In the genomic region with DNA sequence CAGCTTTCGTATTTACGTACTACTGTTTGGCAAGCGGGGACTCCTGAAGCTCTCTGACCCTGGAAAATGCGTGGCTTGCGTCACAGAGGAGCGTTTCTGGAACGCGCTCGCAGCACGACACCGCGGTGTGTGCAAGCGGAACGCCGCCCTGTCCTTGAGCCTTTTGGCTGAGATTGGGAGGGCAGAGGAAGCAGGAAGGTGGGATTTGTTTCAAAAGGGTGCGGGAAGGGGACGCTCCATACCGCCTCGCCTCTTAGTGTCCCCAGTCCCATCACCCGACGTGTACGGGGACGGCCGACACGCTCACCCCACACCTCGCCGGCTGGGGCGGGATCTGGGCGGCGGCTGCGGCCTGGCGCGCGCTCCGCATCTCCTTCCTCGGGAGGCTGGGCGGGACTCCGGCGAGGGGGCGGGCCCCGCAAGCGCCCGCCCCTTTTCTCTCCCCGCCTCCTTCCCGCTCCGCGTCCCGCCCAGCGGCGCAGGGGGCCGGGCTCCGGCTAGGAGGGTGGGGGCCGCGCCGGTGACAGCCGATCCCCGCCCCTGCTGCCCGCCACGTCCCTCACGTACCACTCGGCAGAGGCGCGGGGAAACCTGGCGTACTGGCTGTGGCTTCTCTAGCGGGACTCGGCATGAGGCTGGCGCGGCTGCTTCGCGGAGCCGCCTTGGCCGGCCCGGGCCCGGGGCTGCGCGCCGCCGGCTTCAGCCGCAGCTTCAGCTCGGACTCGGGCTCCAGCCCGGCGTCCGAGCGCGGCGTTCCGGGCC, we compare ENCODE assay signal across 8 cellular contexts. TPM values are rescaled to one million over a fixed set of nuclear protein-coding genes. Genes with fewer than 3 reads are reported as not detected.
DNase-seq lines count a peak whose midpoint lies in the region; ATAC-seq and TF ChIP-seq lines count a peak whose summit lies in the region.

A gene (plus strand): TSS at position 569 of the 762 bp plus-strand sequence. CDS start 61 bp downstream, at position 630.

- H3K4me3 Mint-ChIP-seq in activated B cell treated with CpG ODN at 0.5 μM for 24 hours = peak within 1 kb of the TSS; percentile 95

- H3K4me1 Mint-ChIP-seq in activated B cell treated with CpG ODN at 0.5 μM for 24 hours = peaks cover 35% of the 10 kb centered on the region

- CTCF ChIA-PET in activated B cell treated with CpG ODN at 0.5 μM for 24 hours (lab: Charles Lee) = no interaction called here

- H3K27ac ChIP-seq in caudate nucleus (ENCODE audit: low read depth, low read length) = peak within 1 kb of the TSS; percentile 85

- H3K27me3 Mint-ChIP-seq in activated B cell treated with CpG ODN at 0.5 μM for 24 hours = no peaks in the 10 kb centered on the region

- ATAC-seq in GM18909 (IDR thresholded peaks at IDR 0.05; ENCODE audit: poor library complexity, unreplicated experiment) (peak; percentile 90), HG03159 (IDR thresholded peaks at IDR 0.05; ENCODE audit: unreplicated experiment) (peak; percentile 84), activated B cell treated with CpG ODN at 0.5 μM for 24 hours (ENCODE audit: low read depth) (peak; percentile 92)

- intact Hi-C loops in activated B cell treated with CpG ODN at 0.5 μM for 24 hours (cut with micrococcal nuclease) = loop anchor here (1.0 to 10.0 kb wide), 14 partner anchors 37 to 1931 kb away; a partner anchor contains a TSS

- H3K27ac Mint-ChIP-seq in activated B cell treated with CpG ODN at 0.5 μM for 24 hours = peak within 1 kb of the TSS; percentile 93

- no peak for TF ChIP-seq CTCF in activated B cell treated with CpG ODN at 0.5 μM for 24 hours (IDR thresholded peaks at IDR 0.05)

- H3K9me3 Mint-ChIP-seq in activated B cell treated with CpG ODN at 0.5 μM for 24 hours = no peaks in the 10 kb centered on the region

- peaks cover 10% of the 10 kb centered on the region for H3K36me3 Mint-ChIP-seq in activated B cell treated with CpG ODN at 0.5 μM for 24 hours (ENCODE audit: low read depth)

- POLR2A ChIA-PET in activated B cell treated with CpG ODN at 0.5 μM for 24 hours (lab: Charles Lee) = interaction anchor here (0.6 kb wide), 1 partner anchor 9 kb away, joined by 3 read pairs; no protein-coding TSS in a partner anchor

- peak; percentile 97 for DNase-seq in AG08395 (ENCODE audit: low spot score)
- peak; percentile 73 for DNase-seq in NCI-H226
- peak; percentile 95 for DNase-seq in activated B cell treated with CpG ODN at 0.5 μM for 24 hours
- DNase-seq in caudate nucleus (lab: John Stamatoyannopoulos, UW) = peak in 60 of 61 donors; percentile 22 to 94 (median 84)
- DNase-seq in iris pigment epithelial cell (ENCODE audit: low read depth) = peak; percentile 91
- peak; percentile 88 for DNase-seq in stimulated activated CD4-positive, alpha-beta T cell treated with anti-CD3 and anti-CD28 coated beads, Interleukin-12 subunit alpha, Interleukin-12 subunit beta, amount 100 ng/mL, for 4 hours

RNA-seq across cellular contexts. Expression of the gene that starts here (rescaled TPM):
- total RNA-seq in activated B cell treated with CpG ODN at 0.5 μM for 24 hours = 14.8 and 16.3 TPM in 2 replicates

Comparison
In these comparisons a context has a peak if more than half of its experiments do, and no peak if none do; other contexts are left out.
1. Peak in every context shown above with its lines: DNase-seq, ATAC-seq and H3K27ac ChIP-seq.